In genomic region chr12:4664111-4664510, GRCh38 we compare ENCODE assay signal across 1 cellular context.
TF ChIP-seq lines count a peak whose summit lies in the region.

No MANE protein-coding gene starts in this region.

TF ChIP-seq in IMR-90, 13 proteins besides CTCF, POLR2A, EP300 and RAD21 (continued from another document):
- TF ChIP-seq USF2 (IDR thresholded peaks at IDR 0.05; ENCODE audit: low read depth, low read length) (no peak), RFX5 (IDR thresholded peaks at IDR 0.05; ENCODE audit: low read depth, low read length) (no peak), CEBPB (IDR thresholded peaks at IDR 0.05; ENCODE audit: low read depth, low read length) (peak; percentile 53; the same call in 1 of the 2 replicates), MXI1 (IDR thresholded peaks at IDR 0.05; ENCODE audit: borderline replicate concordance, low read depth, low read length) (no peak), BHLHE40 (IDR thresholded peaks at IDR 0.05; ENCODE audit: low read depth, low read length) (no peak), NFE2L2 (IDR thresholded peaks at IDR 0.05; ENCODE audit: low read depth, low read length) (no peak), FOS (IDR thresholded peaks at IDR 0.05; ENCODE audit: low read depth, low read length) (peak; percentile 42; the same call in 1 of the 2 replicates), ELK1 (IDR thresholded peaks at IDR 0.05; ENCODE audit: borderline replicate concordance, low read depth, low read length) (no peak), SMC3 (IDR thresholded peaks at IDR 0.05; ENCODE audit: low read depth, low read length) (no peak)
